In genomic region chr16:75264999-75265910, GRCh38 we compare ENCODE assay signal across 1 cellular context.
TF ChIP-seq lines count a peak whose summit lies in the region.

No MANE protein-coding gene starts in this region.

TF ChIP-seq in endothelial cell of umbilical vein, 7 proteins besides CTCF, POLR2A, EP300 and RAD21:
- TF ChIP-seq POLR2AphosphoS5 (IDR thresholded peaks at IDR 0.05; ENCODE audit: insufficient read depth, low read depth, low read length) (no peak), MYC (IDR thresholded peaks at IDR 0.05; ENCODE audit: low read depth, low read length) (no peak), JUN (IDR thresholded peaks at IDR 0.05; ENCODE audit: borderline replicate concordance, insufficient read depth, insufficient read length, low read depth) (no peak), GATA2 (IDR thresholded peaks at IDR 0.05; ENCODE audit: insufficient read depth, insufficient read length, low read depth, low read length) (no peak), FOS (IDR thresholded peaks at IDR 0.05; ENCODE audit: borderline replicate concordance, insufficient read depth, low read length) (no peak), EZH2 (IDR thresholded peaks at IDR 0.05; ENCODE audit: borderline replicate concordance, low read depth, low read length, severe bottlenecking) (no peak)
- TF ChIP-seq, protein P1, sequence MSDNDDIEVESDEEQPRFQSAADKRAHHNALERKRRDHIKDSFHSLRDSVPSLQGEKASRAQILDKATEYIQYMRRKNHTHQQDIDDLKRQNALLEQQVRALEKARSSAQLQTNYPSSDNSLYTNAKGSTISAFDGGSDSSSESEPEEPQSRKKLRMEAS (IDR thresholded peaks at IDR 0.05; ENCODE audit: insufficient read depth, insufficient read length): no peak
